In genomic region chr2:119469661-119470297, GRCh38 we compare ENCODE assay signal across 1 cellular context.
TF ChIP-seq lines count a peak whose summit lies in the region.

No MANE protein-coding gene starts in this region.

TF ChIP-seq in HepG2, 621 proteins besides CTCF, POLR2A, EP300 and RAD21 (continued from another document and continues in another):
- TF ChIP-seq ATF4 (CRISPR knock-in tag; IDR thresholded peaks at IDR 0.05) (0 out of 4 replicates have a peak, but pooled peaks of 1 of the 2 experiments have one; percentile 26), ZNF672 (CRISPR knock-in tag; IDR thresholded peaks at IDR 0.05) (no peak), MAFK (conservative IDR thresholded peaks at IDR 0.05 in 1 of 2, IDR thresholded peaks at IDR 0.05 in 1 of 2; ENCODE audit: low read length in 2 of 2) (no peak), TIGD3 (CRISPR knock-in tag; IDR thresholded peaks at IDR 0.05; ENCODE audit: borderline replicate concordance) (no peak), ZNF687 (CRISPR knock-in tag; IDR thresholded peaks at IDR 0.05) (no peak), ZMAT3 (CRISPR knock-in tag; conservative IDR thresholded peaks at IDR 0.05) (no peak), ESRRA (CRISPR knock-in tag; IDR thresholded peaks at IDR 0.05; ENCODE audit: low read depth) (no peak), ZBTB7A (CRISPR knock-in tag; IDR thresholded peaks at IDR 0.05) (no peak), ZNF512B (CRISPR knock-in tag; IDR thresholded peaks at IDR 0.05; ENCODE audit: borderline replicate concordance) (no peak), ERF (CRISPR knock-in tag; IDR thresholded peaks at IDR 0.05) (peak; percentile 46; the same call in 1 of the 2 replicates), ZNF18 (CRISPR knock-in tag; IDR thresholded peaks at IDR 0.05; ENCODE audit: insufficient replicate concordance) (no peak), ZNF839 (CRISPR knock-in tag; IDR thresholded peaks at IDR 0.05; ENCODE audit: borderline replicate concordance) (no peak), ZBTB37 (CRISPR knock-in tag; IDR thresholded peaks at IDR 0.05) (no peak), ZNF318 (CRISPR knock-in tag; IDR thresholded peaks at IDR 0.05) (no peak), ATF7 (IDR thresholded peaks at IDR 0.05) (no peak), ATF7 (CRISPR knock-in tag; IDR thresholded peaks at IDR 0.05) (no peak), AKNA (CRISPR knock-in tag; IDR thresholded peaks at IDR 0.05; ENCODE audit: borderline replicate concordance) (no peak), ZNF513 (CRISPR knock-in tag; conservative IDR thresholded peaks at IDR 0.05) (no peak)
